20 cellular contexts compared by ENCODE assay signal in the genomic region with DNA sequence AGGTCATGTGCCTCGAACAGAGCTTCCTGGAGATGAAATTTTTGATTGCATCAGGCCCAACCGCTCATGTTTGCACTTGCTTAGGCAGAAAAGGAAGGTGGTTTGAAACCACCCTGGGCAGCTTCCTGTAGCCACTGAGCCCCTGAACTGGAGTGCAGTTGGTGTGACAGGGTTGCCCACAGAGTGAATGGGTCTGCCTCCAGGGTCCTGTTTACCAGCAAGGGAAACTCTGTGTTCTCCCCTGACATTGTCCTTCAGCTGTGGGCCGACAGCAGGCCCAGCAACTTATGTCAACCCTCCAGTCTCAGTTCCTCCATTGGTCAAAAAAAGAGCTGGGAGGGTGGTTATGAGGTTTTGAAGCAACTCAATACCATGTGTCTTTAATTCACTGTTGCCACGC.
DNase-seq lines count a peak whose midpoint lies in the region; ATAC-seq and TF ChIP-seq lines count a peak whose summit lies in the region.
"Had no signal": no experiment of that assay in that cellular context is flagged by ENCODE, and none has a peak within 500 bp of the region (broad histone marks: within the 10 kb centered on the region; RNA-seq: fewer than 3 reads in every experiment).

No MANE protein-coding gene starts in this region.

- peaks cover 11 to 23% (median 14%) of the 10 kb centered on the region in 10 experiments for H3K4me1 ChIP-seq in BLaER1 treated with 17β-estradiol and CSF1 and Interleukin-3, amounts not matched to agents 10 nM and 100 nM
- H3K4me1 ChIP-seq in tibial artery, result peaks cover 0 to 9% (median 3%) of the 10 kb centered on the region in 4 donors
- H3K4me1 ChIP-seq: A549, Peyer's patch had no signal

- H4K20me1 ChIP-seq in BLaER1 treated with 17β-estradiol and CSF1 and Interleukin-3, amounts not matched to agents 10 nM and 100 nM, result no peaks in the 10 kb centered on the region

- TF ChIP-seq CTCF in epithelial cell of esophagus (IDR thresholded peaks at IDR 0.05; ENCODE audit: insufficient read depth, low read depth, low read length, missing control alignments) (no peak), tibial artery (IDR thresholded peaks at IDR 0.05) (no peak)

- H3K4me1 Mint-ChIP-seq in activated CD4-positive, alpha-beta T cell treated with anti-CD3 and anti-CD28 coated beads, Interleukin-2, amount 10 ng/mL, durations not matched to agents 7 days and 5 days, result no peaks in the 10 kb centered on the region
- H3K4me1 Mint-ChIP-seq: CD4-positive, alpha-beta memory T cell had no signal

- intact Hi-C loops in tibial artery (cut with DNase I; ENCODE audit: low total_unique reads), result no loop called here

- POLR2A ChIA-PET in activated CD4-positive, alpha-beta T cell treated with anti-CD3 and anti-CD28 coated beads, Interleukin-2, amount 10 ng/mL, durations not matched to agents 7 days and 5 days (lab: Charles Lee), result no interaction called here

- ATAC-seq in GM19328 (IDR thresholded peaks at IDR 0.05; ENCODE audit: unreplicated experiment), result no peak
- ATAC-seq: A549 had no signal

- H3K4me3 ChIP-seq in BLaER1 treated with 17β-estradiol and CSF1 and Interleukin-3, amounts not matched to agents 10 nM and 100 nM, result no peak overlapping the region
- H3K4me3 ChIP-seq in epithelial cell of esophagus (ENCODE audit: low read length), result no peak overlapping the region
- no peak overlapping the region for H3K4me3 ChIP-seq in tibial artery
- H3K4me3 ChIP-seq: A549, Peyer's patch had no signal

- H3K36me3 ChIP-seq in BLaER1 treated with 17β-estradiol and CSF1 and Interleukin-3, amounts not matched to agents 10 nM and 100 nM, result no peaks in the 10 kb centered on the region
- H3K36me3 ChIP-seq in tibial artery, result no peaks in the 10 kb centered on the region
- H3K36me3 ChIP-seq: Peyer's patch had no signal

- peaks cover under 1% of the 10 kb centered on the region for H3K9me3 Mint-ChIP-seq in activated CD4-positive, alpha-beta T cell treated with anti-CD3 and anti-CD28 coated beads, Interleukin-2, amount 10 ng/mL, durations not matched to agents 7 days and 5 days

- H3K4me3 Mint-ChIP-seq in activated CD4-positive, alpha-beta T cell treated with anti-CD3 and anti-CD28 coated beads, Interleukin-2, amount 10 ng/mL, durations not matched to agents 7 days and 5 days, result no peak overlapping the region
- H3K4me3 Mint-ChIP-seq: CD4-positive, alpha-beta memory T cell; HFFc6 had no signal

- H3K36me3 Mint-ChIP-seq in activated CD4-positive, alpha-beta T cell treated with anti-CD3 and anti-CD28 coated beads, Interleukin-2, amount 10 ng/mL, durations not matched to agents 7 days and 5 days (ENCODE audit: low read depth), result no peaks in the 10 kb centered on the region
- H3K36me3 Mint-ChIP-seq: CD4-positive, alpha-beta memory T cell had no signal

- no peak overlapping the region for H3K27ac Mint-ChIP-seq in activated CD4-positive, alpha-beta T cell treated with anti-CD3 and anti-CD28 coated beads, Interleukin-2, amount 10 ng/mL, durations not matched to agents 7 days and 5 days
- H3K27ac Mint-ChIP-seq: CD4-positive, alpha-beta memory T cell; HFFc6 had no signal

- CTCF ChIA-PET in activated CD4-positive, alpha-beta T cell treated with anti-CD3 and anti-CD28 coated beads, Interleukin-2, amount 10 ng/mL, durations not matched to agents 7 days and 5 days (lab: Charles Lee), result no interaction called here

- in situ Hi-C loops in KBM-7 (cut with MboI; ENCODE audit: low pct_unique_long_range_greater_than_20kb, low sequenced_read_pairs), result no loop called here

- H3K27ac ChIP-seq in BLaER1 treated with 17β-estradiol and CSF1 and Interleukin-3, amounts not matched to agents 10 nM and 100 nM, result peak overlapping the region; percentile 5 to 61 (median 27); a peak in 14 of 22 replicates
- H3K27ac ChIP-seq in tibial artery, result no peak overlapping the region
- H3K27ac ChIP-seq: A549, Peyer's patch had no signal

- peak overlapping the region; percentile 19 to 69 (median 56) for H3K4me2 ChIP-seq in BLaER1 treated with 17β-estradiol and CSF1 and Interleukin-3, amounts not matched to agents 10 nM and 100 nM
- H3K4me2 ChIP-seq: A549 had no signal

- no peaks in the 10 kb centered on the region for H3K27me3 ChIP-seq in BLaER1 treated with 17β-estradiol and CSF1 and Interleukin-3, amounts not matched to agents 10 nM and 100 nM
- H3K27me3 ChIP-seq in tibial artery, result no peaks in the 10 kb centered on the region
- H3K27me3 ChIP-seq: Peyer's patch had no signal

- no peak overlapping the region for H3K9ac ChIP-seq in BLaER1 treated with 17β-estradiol and CSF1 and Interleukin-3, amounts not matched to agents 10 nM and 100 nM

- H3K9me3 ChIP-seq in BLaER1 treated with 17β-estradiol and CSF1 and Interleukin-3, amounts not matched to agents 10 nM and 100 nM (replicated peaks in 1 of 11), result 0 out of 22 replicates have a peak, but pooled peaks cover 0 to 3% (median 0%) of the 10 kb centered on the region in 11 experiments
- no peaks in the 10 kb centered on the region for H3K9me3 ChIP-seq in tibial artery
- H3K9me3 ChIP-seq: A549, Peyer's patch had no signal

- DNase-seq in KBM-7 (peak; percentile 0), NOMO-1 treated with dmso at 0.1 percent for 144 hours (lab: John Stamatoyannopoulos, UW; ENCODE audit: unreplicated experiment) (peak; percentile 56), epithelial cell of esophagus (ENCODE audit: low read depth) (peak; percentile 49), tibial artery (no peak)
- no peak for DNase-seq in activated CD4-positive, alpha-beta T cell treated with anti-CD3 and anti-CD28 coated beads, Interleukin-2, amount 10 ng/mL, durations not matched to agents 7 days and 5 days
- DNase-seq in activated CD4-positive, alpha-beta T cell treated with anti-CD3 and anti-CD28 coated beads, Interleukin-2, amount 50 U/mL, for 1 hour, result no peak
- DNase-seq: CD4-positive, alpha-beta memory T cell; DMS79; GDM1; HFFc6; KG1; NCI-H1417; NCI-H1930; NCI-H524 treated with DMSO at 0.1 percent for 48 hours; NK-92 treated with Interleukin-12 subunit alpha and Interleukin-12 subunit beta, amount 100 ng/mL, for 24 hours; Peyer's patch; SHP77 treated with DMSO at 0.1 percent for 48 hours had no signal

- H3K27me3 Mint-ChIP-seq in activated CD4-positive, alpha-beta T cell treated with anti-CD3 and anti-CD28 coated beads, Interleukin-2, amount 10 ng/mL, durations not matched to agents 7 days and 5 days, result no peaks in the 10 kb centered on the region

Comparison
In these comparisons a context has a peak if more than half of its experiments do, and no peak if none do; other contexts are left out.
1. H3K27ac ChIP-seq: peak in BLaER1 treated with 17β-estradiol and CSF1 and Interleukin-3, amounts not matched to agents 10 nM and 100 nM (11 of 11); none in tibial artery (0 of 2).
2. DNase-seq: peak in KBM-7 (single experiment), NOMO-1 treated with dmso at 0.1 percent for 144 hours (single experiment) and epithelial cell of esophagus (single experiment); none in tibial artery (0 of 2), activated CD4-positive, alpha-beta T cell treated with anti-CD3 and anti-CD28 coated beads, Interleukin-2, amount 10 ng/mL, durations not matched to agents 7 days and 5 days (single experiment) and activated CD4-positive, alpha-beta T cell treated with anti-CD3 and anti-CD28 coated beads, Interleukin-2, amount 50 U/mL, for 1 hour (single experiment).